Comparison of ENCODE assay signal across 21 cellular contexts in the genomic region with DNA sequence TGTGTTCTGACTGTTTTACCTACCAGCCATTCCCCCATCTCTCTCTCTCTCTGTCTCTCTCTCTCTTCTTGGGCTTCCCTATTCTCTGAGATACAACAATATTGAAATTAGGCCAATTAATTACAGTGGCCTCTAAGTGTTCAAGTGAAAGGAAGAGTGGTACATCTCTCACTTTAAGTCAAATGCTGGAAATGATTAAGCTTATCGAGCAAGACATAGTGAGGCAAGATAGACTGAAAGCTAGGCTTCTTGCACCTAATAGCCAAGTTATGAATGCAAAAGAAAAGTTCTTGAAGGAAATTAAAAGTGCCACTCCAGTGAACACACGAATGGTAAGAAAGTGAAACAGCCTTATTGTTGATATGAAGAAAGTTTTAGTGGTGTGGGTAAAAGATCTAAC. TPM values are rescaled to one million over a fixed set of nuclear protein-coding genes. Genes with fewer than 3 reads are reported as not detected.
A peak's percentile ranks its signal among the peaks of the same experiment; 100 is the strongest.
DNase-seq lines count a peak whose midpoint lies in the region; ATAC-seq, FAIRE-seq and TF ChIP-seq lines count a peak whose summit lies in the region.
"Had no signal": no experiment of that assay in that cellular context is flagged by ENCODE, and none has a peak within 500 bp of the region (broad histone marks: within the 10 kb centered on the region; RNA-seq: fewer than 3 reads in every experiment).

No MANE protein-coding gene starts in this region.

- peak overlapping the region; percentile 9 for H3K4me3 Mint-ChIP-seq in activated CD4-positive, alpha-beta T cell treated with anti-CD3 and anti-CD28 coated beads for 36 hours
- no peak overlapping the region for H3K4me3 Mint-ChIP-seq in activated T-helper 2 cell treated with anti-CD3 and anti-CD28 coated beads, Interferon-gamma antibody, Interleukin-2, Interleukin-4, amounts not matched to agents 10 μg/mL and 5 μg/mL and 100 μg/mL, durations not matched to agents 14 hours and 24 hours and 36 hours (ENCODE audit: low read depth)
- H3K4me3 Mint-ChIP-seq in naive thymus-derived CD8-positive, alpha-beta T cell: peak overlapping the region; percentile 4 to 87 (median 64)

- H3K27ac ChIP-seq in left lung: no peak overlapping the region
- H3K27ac ChIP-seq: SJSA1, upper lobe of right lung, VCaP had no signal

- no peak overlapping the region for H3K4me3 ChIP-seq in left lung
- H3K4me3 ChIP-seq: SJSA1, upper lobe of right lung had no signal

- CTCF ChIA-PET in activated CD4-positive, alpha-beta T cell treated with anti-CD3 and anti-CD28 coated beads for 36 hours (lab: Charles Lee): interaction anchor here (1.2 to 3.3 kb wide), 3 partner anchors 11 to 21 kb away, joined by 3 to 14 read pairs (median 3); no protein-coding TSS in a partner anchor

- peaks cover 84% of the 10 kb centered on the region for H3K4me1 Mint-ChIP-seq in activated CD4-positive, alpha-beta T cell treated with anti-CD3 and anti-CD28 coated beads for 36 hours
- peaks cover 58% of the 10 kb centered on the region for H3K4me1 Mint-ChIP-seq in activated T-helper 2 cell treated with anti-CD3 and anti-CD28 coated beads, Interferon-gamma antibody, Interleukin-2, Interleukin-4, amounts not matched to agents 10 μg/mL and 5 μg/mL and 100 μg/mL, durations not matched to agents 14 hours and 24 hours and 36 hours (ENCODE audit: low read depth)
- H3K4me1 Mint-ChIP-seq in naive thymus-derived CD8-positive, alpha-beta T cell: peaks cover 43 to 92% (median 83%) of the 10 kb centered on the region in 4 donors

- peak; percentile 39 for ATAC-seq in activated CD4-positive, alpha-beta T cell treated with anti-CD3 and anti-CD28 coated beads for 36 hours
- ATAC-seq in naive thymus-derived CD8-positive, alpha-beta T cell: no peak
- ATAC-seq in left lung: no peak
- ATAC-seq: upper lobe of right lung had no signal

- H3K36me3 ChIP-seq in left lung: peaks cover 0 to 29% of the 10 kb centered on the region in 2 donors
- H3K36me3 ChIP-seq: BE2C had no signal

- H3K27ac Mint-ChIP-seq in activated CD4-positive, alpha-beta T cell treated with anti-CD3 and anti-CD28 coated beads for 36 hours: peak overlapping the region; percentile 70
- H3K27ac Mint-ChIP-seq in activated T-helper 2 cell treated with anti-CD3 and anti-CD28 coated beads, Interferon-gamma antibody, Interleukin-2, Interleukin-4, amounts not matched to agents 10 μg/mL and 5 μg/mL and 100 μg/mL, durations not matched to agents 14 hours and 24 hours and 36 hours: peak overlapping the region; percentile 10
- peak overlapping the region; percentile 70 to 98 (median 85) for H3K27ac Mint-ChIP-seq in naive thymus-derived CD8-positive, alpha-beta T cell

- H3K36me3 Mint-ChIP-seq in activated CD4-positive, alpha-beta T cell treated with anti-CD3 and anti-CD28 coated beads for 36 hours (ENCODE audit: low read depth): peaks cover 55% of the 10 kb centered on the region
- H3K36me3 Mint-ChIP-seq in activated T-helper 2 cell treated with anti-CD3 and anti-CD28 coated beads, Interferon-gamma antibody, Interleukin-2, Interleukin-4, amounts not matched to agents 10 μg/mL and 5 μg/mL and 100 μg/mL, durations not matched to agents 14 hours and 24 hours and 36 hours (ENCODE audit: low read depth): peaks cover 86% of the 10 kb centered on the region
- peaks cover 22 to 90% (median 53%) of the 10 kb centered on the region in 3 donors for H3K36me3 Mint-ChIP-seq in naive thymus-derived CD8-positive, alpha-beta T cell

- H3K9me3 Mint-ChIP-seq in activated CD4-positive, alpha-beta T cell treated with anti-CD3 and anti-CD28 coated beads for 36 hours (ENCODE audit: low read depth): peaks cover 1% of the 10 kb centered on the region
- H3K9me3 Mint-ChIP-seq in activated T-helper 2 cell treated with anti-CD3 and anti-CD28 coated beads, Interferon-gamma antibody, Interleukin-2, Interleukin-4, amounts not matched to agents 10 μg/mL and 5 μg/mL and 100 μg/mL, durations not matched to agents 14 hours and 24 hours and 36 hours: peaks cover 2% of the 10 kb centered on the region
- peaks cover 0 to under 1% (median 0%) of the 10 kb centered on the region in 9 donors for H3K9me3 Mint-ChIP-seq in naive thymus-derived CD8-positive, alpha-beta T cell

- POLR2A ChIA-PET in activated CD4-positive, alpha-beta T cell treated with anti-CD3 and anti-CD28 coated beads for 36 hours (lab: Charles Lee): no interaction called here
- POLR2A ChIA-PET in naive thymus-derived CD8-positive, alpha-beta T cell (lab: Charles Lee): interaction anchor here (1.0 to 1.5 kb wide), 3 partner anchors 10 to 19 kb away, joined by 3 to 6 read pairs (median 3); no protein-coding TSS in a partner anchor

- FAIRE-seq in GM18507 (lab: Jason Lieb, UNC): peak; percentile 21
- FAIRE-seq: D721Med had no signal

- peaks cover 0 to 29% of the 10 kb centered on the region in 2 donors for H3K4me1 ChIP-seq in left lung
- H3K4me1 ChIP-seq: BE2C, SJSA1 had no signal

- DNase-seq in activated CD4-positive, alpha-beta T cell treated with anti-CD3 and anti-CD28 coated beads for 36 hours: no peak
- DNase-seq in activated CD4-positive, alpha-beta T cell treated with anti-CD3 and anti-CD28 coated beads for 1 hour: no peak
- DNase-seq in GM18507 (ENCODE audit: extremely low spot score, insufficient read length, low read depth) (no peak), left lung (no peak), SIG-M5 treated with dmso at 0.1 percent for 504 hours (lab: John Stamatoyannopoulos, UW; ENCODE audit: unreplicated experiment) (no peak), MV-4-11 (lab: John Stamatoyannopoulos, UW) (no peak)
- no peak for DNase-seq in activated T-helper 2 cell treated with anti-CD3 and anti-CD28 coated beads, Interferon-gamma antibody, Interleukin-2, Interleukin-4, amounts not matched to agents 10 μg/mL and 5 μg/mL and 100 μg/mL, durations not matched to agents 14 hours and 24 hours and 36 hours (ENCODE audit: low spot score)
- no peak for DNase-seq in naive thymus-derived CD8-positive, alpha-beta T cell
- DNase-seq: activated CD8-positive, alpha-beta memory T cell treated with anti-CD3 and anti-CD28 coated beads for 24 hours; amygdala; BE2C; EL; GOT3; Kasumi-1; NCI-H2029 treated with DMSO at 0.1 percent for 48 hours; retina; stimulated activated CD4-positive, alpha-beta T cell treated with anti-CD3 and anti-CD28 coated beads, Interleukin-4, amount 100 ng/mL, for 1 hour; upper lobe of right lung had no signal

- TF ChIP-seq CTCF in left lung (IDR thresholded peaks at IDR 0.05): no peak

- intact Hi-C loops in activated CD4-positive, alpha-beta T cell treated with anti-CD3 and anti-CD28 coated beads for 36 hours (cut with DNase I, micrococcal nuclease): loop anchor here in 1 of 2 experiments (1.0 kb wide), 1 partner anchor 13 kb away; no protein-coding TSS in a partner anchor
- intact Hi-C loops in activated T-helper 2 cell treated with anti-CD3 and anti-CD28 coated beads, Interferon-gamma antibody, Interleukin-2, Interleukin-4, amounts not matched to agents 10 μg/mL and 5 μg/mL and 100 μg/mL, durations not matched to agents 14 hours and 24 hours and 36 hours (cut with micrococcal nuclease): no loop called here
- intact Hi-C loops in left lung (cut with DNase I): no loop called here

- H3K27me3 ChIP-seq in left lung: no peaks in the 10 kb centered on the region
- H3K27me3 ChIP-seq: BE2C, SJSA1, upper lobe of right lung had no signal

- H3K27me3 Mint-ChIP-seq in activated CD4-positive, alpha-beta T cell treated with anti-CD3 and anti-CD28 coated beads for 36 hours: no peaks in the 10 kb centered on the region
- no peaks in the 10 kb centered on the region for H3K27me3 Mint-ChIP-seq in activated T-helper 2 cell treated with anti-CD3 and anti-CD28 coated beads, Interferon-gamma antibody, Interleukin-2, Interleukin-4, amounts not matched to agents 10 μg/mL and 5 μg/mL and 100 μg/mL, durations not matched to agents 14 hours and 24 hours and 36 hours (ENCODE audit: low read depth)
- no peaks in the 10 kb centered on the region for H3K27me3 Mint-ChIP-seq in naive thymus-derived CD8-positive, alpha-beta T cell

- H3K9me3 ChIP-seq in left lung: no peaks in the 10 kb centered on the region
- H3K9me3 ChIP-seq: BE2C, SJSA1, upper lobe of right lung had no signal

RNA-seq across cellular contexts. Expression of a gene that starts 21.3 kb away (rescaled TPM):
- 10 to 100 TPM; 19.5 to 22.9 TPM for total RNA-seq in activated CD4-positive, alpha-beta T cell treated with anti-CD3 and anti-CD28 coated beads for 36 hours
- 28.0 and 28.7 TPM in 2 replicates for total RNA-seq in activated T-helper 2 cell treated with anti-CD3 and anti-CD28 coated beads, Interferon-gamma antibody, Interleukin-2, Interleukin-4, amounts not matched to agents 10 μg/mL and 5 μg/mL and 100 μg/mL, durations not matched to agents 14 hours and 24 hours and 36 hours
- 100 to 1,000 TPM; 206 to 225 TPM for total RNA-seq in naive thymus-derived CD8-positive, alpha-beta T cell
- polyA plus RNA-seq in naive thymus-derived CD8-positive, alpha-beta T cell: 10 to 100 TPM; 71.1 to 97.5 (median 90.6) TPM
- 10 to 100 TPM; 29.5 to 45.9 TPM for total RNA-seq in left lung

Comparison
In these comparisons a context has a peak if more than half of its experiments do, and no peak if none do; other contexts are left out.
1. H3K27ac Mint-ChIP-seq: peak in every context shown above with its lines; median percentile 85 in naive thymus-derived CD8-positive, alpha-beta T cell; 70 in activated CD4-positive, alpha-beta T cell treated with anti-CD3 and anti-CD28 coated beads for 36 hours; 10 in activated T-helper 2 cell treated with anti-CD3 and anti-CD28 coated beads, Interferon-gamma antibody, Interleukin-2, Interleukin-4, amounts not matched to agents 10 μg/mL and 5 μg/mL and 100 μg/mL, durations not matched to agents 14 hours and 24 hours and 36 hours.